In genomic region chr22:27317156-27317555, GRCh38 we compare ENCODE assay signal across 1 cellular context.
TF ChIP-seq lines count a peak whose summit lies in the region.

No MANE protein-coding gene starts in this region.

TF ChIP-seq in H1, 55 proteins besides CTCF, POLR2A, EP300 and RAD21:
- TF ChIP-seq, protein P1, sequence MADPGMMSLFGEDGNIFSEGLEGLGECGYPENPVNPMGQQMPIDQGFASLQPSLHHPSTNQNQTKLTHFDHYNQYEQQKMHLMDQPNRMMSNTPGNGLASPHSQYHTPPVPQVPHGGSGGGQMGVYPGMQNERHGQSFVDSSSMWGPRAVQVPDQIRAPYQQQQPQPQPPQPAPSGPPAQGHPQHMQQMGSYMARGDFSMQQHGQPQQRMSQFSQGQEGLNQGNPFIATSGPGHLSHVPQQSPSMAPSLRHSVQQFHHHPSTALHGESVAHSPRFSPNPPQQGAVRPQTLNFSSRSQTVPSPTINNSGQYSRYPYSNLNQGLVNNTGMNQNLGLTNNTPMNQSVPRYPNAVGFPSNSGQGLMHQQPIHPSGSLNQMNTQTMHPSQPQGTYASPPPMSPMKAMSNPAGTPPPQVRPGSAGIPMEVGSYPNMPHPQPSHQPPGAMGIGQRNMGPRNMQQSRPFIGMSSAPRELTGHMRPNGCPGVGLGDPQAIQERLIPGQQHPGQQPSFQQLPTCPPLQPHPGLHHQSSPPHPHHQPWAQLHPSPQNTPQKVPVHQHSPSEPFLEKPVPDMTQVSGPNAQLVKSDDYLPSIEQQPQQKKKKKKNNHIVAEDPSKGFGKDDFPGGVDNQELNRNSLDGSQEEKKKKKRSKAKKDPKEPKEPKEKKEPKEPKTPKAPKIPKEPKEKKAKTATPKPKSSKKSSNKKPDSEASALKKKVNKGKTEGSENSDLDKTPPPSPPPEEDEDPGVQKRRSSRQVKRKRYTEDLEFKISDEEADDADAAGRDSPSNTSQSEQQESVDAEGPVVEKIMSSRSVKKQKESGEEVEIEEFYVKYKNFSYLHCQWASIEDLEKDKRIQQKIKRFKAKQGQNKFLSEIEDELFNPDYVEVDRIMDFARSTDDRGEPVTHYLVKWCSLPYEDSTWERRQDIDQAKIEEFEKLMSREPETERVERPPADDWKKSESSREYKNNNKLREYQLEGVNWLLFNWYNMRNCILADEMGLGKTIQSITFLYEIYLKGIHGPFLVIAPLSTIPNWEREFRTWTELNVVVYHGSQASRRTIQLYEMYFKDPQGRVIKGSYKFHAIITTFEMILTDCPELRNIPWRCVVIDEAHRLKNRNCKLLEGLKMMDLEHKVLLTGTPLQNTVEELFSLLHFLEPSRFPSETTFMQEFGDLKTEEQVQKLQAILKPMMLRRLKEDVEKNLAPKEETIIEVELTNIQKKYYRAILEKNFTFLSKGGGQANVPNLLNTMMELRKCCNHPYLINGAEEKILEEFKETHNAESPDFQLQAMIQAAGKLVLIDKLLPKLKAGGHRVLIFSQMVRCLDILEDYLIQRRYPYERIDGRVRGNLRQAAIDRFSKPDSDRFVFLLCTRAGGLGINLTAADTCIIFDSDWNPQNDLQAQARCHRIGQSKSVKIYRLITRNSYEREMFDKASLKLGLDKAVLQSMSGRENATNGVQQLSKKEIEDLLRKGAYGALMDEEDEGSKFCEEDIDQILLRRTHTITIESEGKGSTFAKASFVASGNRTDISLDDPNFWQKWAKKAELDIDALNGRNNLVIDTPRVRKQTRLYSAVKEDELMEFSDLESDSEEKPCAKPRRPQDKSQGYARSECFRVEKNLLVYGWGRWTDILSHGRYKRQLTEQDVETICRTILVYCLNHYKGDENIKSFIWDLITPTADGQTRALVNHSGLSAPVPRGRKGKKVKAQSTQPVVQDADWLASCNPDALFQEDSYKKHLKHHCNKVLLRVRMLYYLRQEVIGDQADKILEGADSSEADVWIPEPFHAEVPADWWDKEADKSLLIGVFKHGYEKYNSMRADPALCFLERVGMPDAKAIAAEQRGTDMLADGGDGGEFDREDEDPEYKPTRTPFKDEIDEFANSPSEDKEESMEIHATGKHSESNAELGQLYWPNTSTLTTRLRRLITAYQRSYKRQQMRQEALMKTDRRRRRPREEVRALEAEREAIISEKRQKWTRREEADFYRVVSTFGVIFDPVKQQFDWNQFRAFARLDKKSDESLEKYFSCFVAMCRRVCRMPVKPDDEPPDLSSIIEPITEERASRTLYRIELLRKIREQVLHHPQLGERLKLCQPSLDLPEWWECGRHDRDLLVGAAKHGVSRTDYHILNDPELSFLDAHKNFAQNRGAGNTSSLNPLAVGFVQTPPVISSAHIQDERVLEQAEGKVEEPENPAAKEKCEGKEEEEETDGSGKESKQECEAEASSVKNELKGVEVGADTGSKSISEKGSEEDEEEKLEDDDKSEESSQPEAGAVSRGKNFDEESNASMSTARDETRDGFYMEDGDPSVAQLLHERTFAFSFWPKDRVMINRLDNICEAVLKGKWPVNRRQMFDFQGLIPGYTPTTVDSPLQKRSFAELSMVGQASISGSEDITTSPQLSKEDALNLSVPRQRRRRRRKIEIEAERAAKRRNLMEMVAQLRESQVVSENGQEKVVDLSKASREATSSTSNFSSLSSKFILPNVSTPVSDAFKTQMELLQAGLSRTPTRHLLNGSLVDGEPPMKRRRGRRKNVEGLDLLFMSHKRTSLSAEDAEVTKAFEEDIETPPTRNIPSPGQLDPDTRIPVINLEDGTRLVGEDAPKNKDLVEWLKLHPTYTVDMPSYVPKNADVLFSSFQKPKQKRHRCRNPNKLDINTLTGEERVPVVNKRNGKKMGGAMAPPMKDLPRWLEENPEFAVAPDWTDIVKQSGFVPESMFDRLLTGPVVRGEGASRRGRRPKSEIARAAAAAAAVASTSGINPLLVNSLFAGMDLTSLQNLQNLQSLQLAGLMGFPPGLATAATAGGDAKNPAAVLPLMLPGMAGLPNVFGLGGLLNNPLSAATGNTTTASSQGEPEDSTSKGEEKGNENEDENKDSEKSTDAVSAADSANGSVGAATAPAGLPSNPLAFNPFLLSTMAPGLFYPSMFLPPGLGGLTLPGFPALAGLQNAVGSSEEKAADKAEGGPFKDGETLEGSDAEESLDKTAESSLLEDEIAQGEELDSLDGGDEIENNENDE (IDR thresholded peaks at IDR 0.05; ENCODE audit: insufficient replicate concordance, low read length): no peak
- no peak for TF ChIP-seq BRCA1 (IDR thresholded peaks at IDR 0.05; ENCODE audit: low read depth, low read length)
- TF ChIP-seq ATF3 (IDR thresholded peaks at IDR 0.05; ENCODE audit: insufficient read depth, low read depth, low read length): no peak
- TF ChIP-seq RBBP5 (IDR thresholded peaks at IDR 0.05; ENCODE audit: borderline replicate concordance, low read depth, low read length): no peak
- TF ChIP-seq FOSL1 (IDR thresholded peaks at IDR 0.05; ENCODE audit: insufficient read depth, low read depth, low read length): no peak
- no peak for TF ChIP-seq SP1 (IDR thresholded peaks at IDR 0.05; ENCODE audit: low read depth, low read length)
- TF ChIP-seq, protein P2, sequence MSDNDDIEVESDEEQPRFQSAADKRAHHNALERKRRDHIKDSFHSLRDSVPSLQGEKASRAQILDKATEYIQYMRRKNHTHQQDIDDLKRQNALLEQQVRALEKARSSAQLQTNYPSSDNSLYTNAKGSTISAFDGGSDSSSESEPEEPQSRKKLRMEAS (IDR thresholded peaks at IDR 0.05): no peak
- TF ChIP-seq SAP30 (IDR thresholded peaks at IDR 0.05; ENCODE audit: insufficient read depth, insufficient replicate concordance, low read length): no peak
- no peak for TF ChIP-seq CHD1 (IDR thresholded peaks at IDR 0.05; ENCODE audit: low read depth, low read length)
- TF ChIP-seq KDM1A (IDR thresholded peaks at IDR 0.05; ENCODE audit: borderline replicate concordance, low read length): no peak
- no peak for TF ChIP-seq EZH2 (IDR thresholded peaks at IDR 0.05; ENCODE audit: low read depth, low read length, severe bottlenecking)
- no peak for TF ChIP-seq NANOG (IDR thresholded peaks at IDR 0.05; ENCODE audit: insufficient read depth, low read depth, low read length, poor library complexity, severe bottlenecking)
- TF ChIP-seq, protein P3, sequence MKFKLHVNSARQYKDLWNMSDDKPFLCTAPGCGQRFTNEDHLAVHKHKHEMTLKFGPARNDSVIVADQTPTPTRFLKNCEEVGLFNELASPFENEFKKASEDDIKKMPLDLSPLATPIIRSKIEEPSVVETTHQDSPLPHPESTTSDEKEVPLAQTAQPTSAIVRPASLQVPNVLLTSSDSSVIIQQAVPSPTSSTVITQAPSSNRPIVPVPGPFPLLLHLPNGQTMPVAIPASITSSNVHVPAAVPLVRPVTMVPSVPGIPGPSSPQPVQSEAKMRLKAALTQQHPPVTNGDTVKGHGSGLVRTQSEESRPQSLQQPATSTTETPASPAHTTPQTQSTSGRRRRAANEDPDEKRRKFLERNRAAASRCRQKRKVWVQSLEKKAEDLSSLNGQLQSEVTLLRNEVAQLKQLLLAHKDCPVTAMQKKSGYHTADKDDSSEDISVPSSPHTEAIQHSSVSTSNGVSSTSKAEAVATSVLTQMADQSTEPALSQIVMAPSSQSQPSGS (IDR thresholded peaks at IDR 0.05; ENCODE audit: low read length): no peak
- no peak for TF ChIP-seq SP4 (IDR thresholded peaks at IDR 0.05; ENCODE audit: low read length)
- no peak for TF ChIP-seq CHD2 (IDR thresholded peaks at IDR 0.05; ENCODE audit: low read length)
- no peak for TF ChIP-seq SP2 (IDR thresholded peaks at IDR 0.05; ENCODE audit: low read length)
- TF ChIP-seq, protein P4, sequence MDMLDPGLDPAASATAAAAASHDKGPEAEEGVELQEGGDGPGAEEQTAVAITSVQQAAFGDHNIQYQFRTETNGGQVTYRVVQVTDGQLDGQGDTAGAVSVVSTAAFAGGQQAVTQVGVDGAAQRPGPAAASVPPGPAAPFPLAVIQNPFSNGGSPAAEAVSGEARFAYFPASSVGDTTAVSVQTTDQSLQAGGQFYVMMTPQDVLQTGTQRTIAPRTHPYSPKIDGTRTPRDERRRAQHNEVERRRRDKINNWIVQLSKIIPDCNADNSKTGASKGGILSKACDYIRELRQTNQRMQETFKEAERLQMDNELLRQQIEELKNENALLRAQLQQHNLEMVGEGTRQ (IDR thresholded peaks at IDR 0.05; ENCODE audit: low read length): no peak
- TF ChIP-seq MAFK (IDR thresholded peaks at IDR 0.05; ENCODE audit: low read depth, low read length): no peak
- TF ChIP-seq TEAD4 (IDR thresholded peaks at IDR 0.05; ENCODE audit: low read depth, low read length): no peak
